Comparison of ENCODE assay signal across 8 cellular contexts in the genomic region with DNA sequence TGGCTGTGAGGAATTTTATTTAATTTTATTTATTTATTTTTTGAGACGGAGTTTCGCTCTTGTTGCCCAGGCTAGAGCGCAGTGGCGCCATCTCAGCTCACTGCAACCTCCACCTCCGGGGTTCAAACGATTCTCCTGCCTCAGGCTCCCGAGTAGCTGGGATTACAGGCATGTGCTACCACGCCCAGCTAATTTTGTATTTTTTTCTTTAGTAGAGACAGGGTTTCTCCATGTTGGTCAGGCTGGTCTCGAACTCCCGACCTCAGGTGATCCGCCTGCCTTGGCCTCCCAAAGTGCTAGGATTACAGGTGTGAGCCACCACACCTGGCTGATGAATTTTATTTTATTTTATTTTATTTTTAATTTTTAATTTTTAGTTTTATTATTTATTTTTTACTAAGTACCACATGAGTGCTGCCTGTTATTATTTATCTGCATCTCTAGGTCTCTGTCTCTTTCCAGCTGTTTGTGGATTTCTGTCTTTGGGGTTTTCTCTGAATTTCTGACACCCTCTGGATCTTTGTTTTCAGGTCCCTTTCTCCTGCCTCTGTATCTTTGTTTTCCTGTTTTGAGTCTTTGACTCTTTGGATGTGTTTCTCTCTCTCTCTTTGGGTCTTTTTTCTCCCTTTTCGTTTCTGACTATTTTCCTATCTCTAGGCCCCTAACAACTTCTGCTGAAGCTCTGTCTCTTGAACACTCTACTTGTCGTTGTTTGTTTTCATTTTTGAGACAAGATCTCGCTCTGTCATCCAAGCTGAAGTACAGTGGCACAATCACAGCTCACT. TPM values are rescaled to one million over a fixed set of nuclear protein-coding genes. Genes with fewer than 3 reads are reported as not detected.
A peak's percentile ranks its signal among the peaks of the same experiment; 100 is the strongest.
DNase-seq lines count a peak whose midpoint lies in the region; ATAC-seq and TF ChIP-seq lines count a peak whose summit lies in the region.
"Not testable (repeated sequence)": the region's sequence is repeated elsewhere in the genome, so short reads cannot be mapped to it uniquely, and the experiment has no call there.

No MANE protein-coding gene starts in this region.

- not testable (repeated sequence) for H3K4me1 ChIP-seq in CD4-positive, CD25-positive, alpha-beta regulatory T cell (ENCODE audit: control insufficient read depth, insufficient read depth, low read length, poor library complexity, severe bottlenecking); osteoblast (ENCODE audit: insufficient read depth, low read length)
- peaks cover 16% of the 10 kb centered on the region for H3K4me1 ChIP-seq in HEK293 (ENCODE audit: control insufficient read depth, insufficient read depth, low read length)

- H3K4me1 Mint-ChIP-seq in CD4-positive, CD25-positive, alpha-beta regulatory T cell; T-helper 2 cell treated with Interferon-gamma antibody and Interleukin-4, amounts not matched to agents 5 μg/mL and 100 μg/mL, for 36 hours (ENCODE audit: low read depth); activated T-cell treated with anti-CD3 and anti-CD28 coated beads, Interleukin-2, amount 50 U/mL, for 72 hours (ENCODE audit: low read depth); activated naive CD8-positive, alpha-beta T cell treated with anti-CD3 and anti-CD28 coated beads for 36 hours; effector memory CD8-positive, alpha-beta T cell (ENCODE audit: low read depth in 2 of 2): not testable (repeated sequence)

- H3K4me2 ChIP-seq in osteoblast (ENCODE audit: insufficient read depth, low read length) = not testable (repeated sequence)

- not testable (repeated sequence) for H4K20me1 ChIP-seq in osteoblast (ENCODE audit: insufficient read depth, low read length)

- TF ChIP-seq CTCF in HEK293 (tag by site-specific recombination; IDR thresholded peaks at IDR 0.05); osteoblast (IDR thresholded peaks at IDR 0.05; ENCODE audit: extremely low read depth, low read depth, low read length): not testable (repeated sequence)

- H2AFZ ChIP-seq in osteoblast (ENCODE audit: low read length) = not testable (repeated sequence)

- DNase-seq in CD4-positive, CD25-positive, alpha-beta regulatory T cell; T-helper 2 cell treated with Interferon-gamma antibody and Interleukin-4, amounts not matched to agents 5 μg/mL and 100 μg/mL, for 36 hours (ENCODE audit: low spot score); activated T-cell treated with anti-CD3 and anti-CD28 coated beads, Interleukin-2, amount 50 U/mL, for 72 hours; activated naive CD8-positive, alpha-beta T cell treated with anti-CD3 and anti-CD28 coated beads for 36 hours; effector memory CD8-positive, alpha-beta T cell: not testable (repeated sequence)
- DNase-seq in Right ventricle myocardium inferior (ENCODE audit: missing footprints) (peak; percentile 60), osteoblast (ENCODE audit: insufficient read length, low spot score, missing footprints) (peak; percentile 72)

- not testable (repeated sequence) for H3K4me3 ChIP-seq in CD4-positive, CD25-positive, alpha-beta regulatory T cell (ENCODE audit: low read depth, low read length); HEK293 (ENCODE audit: low read depth, low read length); osteoblast (ENCODE audit: insufficient read depth, low read length)

- H3K27ac ChIP-seq in CD4-positive, CD25-positive, alpha-beta regulatory T cell (ENCODE audit: insufficient read depth, low read length, poor library complexity, severe bottlenecking); HEK293 (ENCODE audit: extremely low read depth, low read depth, low read length); osteoblast (ENCODE audit: low read depth, low read length): not testable (repeated sequence)

- H3K27me3 ChIP-seq in CD4-positive, CD25-positive, alpha-beta regulatory T cell (ENCODE audit: control insufficient read depth, insufficient read depth, low read length); osteoblast (ENCODE audit: insufficient read depth, low read length): not testable (repeated sequence)

- H3K27me3 Mint-ChIP-seq in CD4-positive, CD25-positive, alpha-beta regulatory T cell; T-helper 2 cell treated with Interferon-gamma antibody and Interleukin-4, amounts not matched to agents 5 μg/mL and 100 μg/mL, for 36 hours (ENCODE audit: low read depth); activated T-cell treated with anti-CD3 and anti-CD28 coated beads, Interleukin-2, amount 50 U/mL, for 72 hours (ENCODE audit: low read depth); activated naive CD8-positive, alpha-beta T cell treated with anti-CD3 and anti-CD28 coated beads for 36 hours; effector memory CD8-positive, alpha-beta T cell: not testable (repeated sequence)

- not testable (repeated sequence) for H3K9me3 ChIP-seq in CD4-positive, CD25-positive, alpha-beta regulatory T cell (ENCODE audit: control insufficient read depth in 2 of 2, low read length in 2 of 2); HEK293 (ENCODE audit: control insufficient read depth, insufficient read depth, low read depth, low read length); osteoblast (ENCODE audit: low read depth, low read length)

- not testable (repeated sequence) for H3K9me3 Mint-ChIP-seq in CD4-positive, CD25-positive, alpha-beta regulatory T cell; T-helper 2 cell treated with Interferon-gamma antibody and Interleukin-4, amounts not matched to agents 5 μg/mL and 100 μg/mL, for 36 hours; activated T-cell treated with anti-CD3 and anti-CD28 coated beads, Interleukin-2, amount 50 U/mL, for 72 hours; activated naive CD8-positive, alpha-beta T cell treated with anti-CD3 and anti-CD28 coated beads for 36 hours; effector memory CD8-positive, alpha-beta T cell

- peak overlapping the region in 2 of 3 donors; percentile 67 to 74 for H3K27ac Mint-ChIP-seq in CD4-positive, CD25-positive, alpha-beta regulatory T cell
- peak overlapping the region; percentile 1 for H3K27ac Mint-ChIP-seq in T-helper 2 cell treated with Interferon-gamma antibody and Interleukin-4, amounts not matched to agents 5 μg/mL and 100 μg/mL, for 36 hours
- peak overlapping the region; percentile 43 for H3K27ac Mint-ChIP-seq in activated T-cell treated with anti-CD3 and anti-CD28 coated beads, Interleukin-2, amount 50 U/mL, for 72 hours
- peak overlapping the region; percentile 1 for H3K27ac Mint-ChIP-seq in activated naive CD8-positive, alpha-beta T cell treated with anti-CD3 and anti-CD28 coated beads for 36 hours
- peak overlapping the region; percentile 2 to 5 for H3K27ac Mint-ChIP-seq in effector memory CD8-positive, alpha-beta T cell

- POLR2A ChIA-PET in HEK293 (lab: Yijun Ruan, JAX) = interaction anchor here (0.8 to 5.2 kb wide), 12 partner anchors 14 to 198 kb away, joined by 3 to 61 read pairs (median 4); a partner anchor contains a TSS

- intact Hi-C loops in Right ventricle myocardium inferior (cut with DNase I) = not testable (repeated sequence)

- peaks cover 17% of the 10 kb centered on the region for H3K36me3 ChIP-seq in CD4-positive, CD25-positive, alpha-beta regulatory T cell (ENCODE audit: control insufficient read depth, insufficient read depth, low read length)
- H3K36me3 ChIP-seq in HEK293 (ENCODE audit: control insufficient read depth in 2 of 2, insufficient read depth in 1 of 2, low read length in 2 of 2) = peaks cover 12 to 19% of the 10 kb centered on the region in 2 experiments; a peak in 2 of 3 replicates
- peaks cover 33% of the 10 kb centered on the region for H3K36me3 ChIP-seq in osteoblast (ENCODE audit: insufficient read depth, low read length)

- H3K79me2 ChIP-seq in osteoblast (ENCODE audit: insufficient read depth, low read length) = not testable (repeated sequence)

- peaks cover 25% of the 10 kb centered on the region for H3K36me3 Mint-ChIP-seq in CD4-positive, CD25-positive, alpha-beta regulatory T cell
- H3K36me3 Mint-ChIP-seq in T-helper 2 cell treated with Interferon-gamma antibody and Interleukin-4, amounts not matched to agents 5 μg/mL and 100 μg/mL, for 36 hours (ENCODE audit: low read depth) = peaks cover 19% of the 10 kb centered on the region
- peaks cover 15 to 26% of the 10 kb centered on the region in 2 donors for H3K36me3 Mint-ChIP-seq in activated T-cell treated with anti-CD3 and anti-CD28 coated beads, Interleukin-2, amount 50 U/mL, for 72 hours (ENCODE audit: insufficient read depth in 2 of 2)
- H3K36me3 Mint-ChIP-seq in activated naive CD8-positive, alpha-beta T cell treated with anti-CD3 and anti-CD28 coated beads for 36 hours = peaks cover 32% of the 10 kb centered on the region
- peaks cover 46% of the 10 kb centered on the region for H3K36me3 Mint-ChIP-seq in effector memory CD8-positive, alpha-beta T cell (ENCODE audit: insufficient read depth)

- H3K4me3 Mint-ChIP-seq in CD4-positive, CD25-positive, alpha-beta regulatory T cell = peak overlapping the region in 1 of 4 donors; percentile 66
- H3K4me3 Mint-ChIP-seq in T-helper 2 cell treated with Interferon-gamma antibody and Interleukin-4, amounts not matched to agents 5 μg/mL and 100 μg/mL, for 36 hours; activated T-cell treated with anti-CD3 and anti-CD28 coated beads, Interleukin-2, amount 50 U/mL, for 72 hours; activated naive CD8-positive, alpha-beta T cell treated with anti-CD3 and anti-CD28 coated beads for 36 hours; effector memory CD8-positive, alpha-beta T cell: not testable (repeated sequence)

- CTCF ChIA-PET in HEK293 (lab: Yijun Ruan, JAX) = interaction anchor here (0.7 to 11.0 kb wide), 9 partner anchors 10 to 204 kb away, joined by 3 to 236 read pairs (median 7); a partner anchor contains a TSS

- not testable (repeated sequence) for ATAC-seq in CD4-positive, CD25-positive, alpha-beta regulatory T cell (ENCODE audit: low read depth in 2 of 2); activated T-cell treated with anti-CD3 and anti-CD28 coated beads, Interleukin-2, amount 50 U/mL, for 72 hours (replicated peaks in 1 of 2); effector memory CD8-positive, alpha-beta T cell (replicated peaks); Right ventricle myocardium inferior

RNA-seq across cellular contexts. Expression of a gene that starts 23.4 kb away (rescaled TPM):
- total RNA-seq in CD4-positive, CD25-positive, alpha-beta regulatory T cell = 115 TPM
- 10 to 100 TPM; 20.7 to 32.0 (median 26.7) TPM for polyA plus RNA-seq in CD4-positive, CD25-positive, alpha-beta regulatory T cell
- total RNA-seq in activated T-cell treated with anti-CD3 and anti-CD28 coated beads, Interleukin-2, amount 50 U/mL, for 72 hours = 100 to 1,000 TPM; 164 to 195 TPM
- total RNA-seq in activated naive CD8-positive, alpha-beta T cell treated with anti-CD3 and anti-CD28 coated beads for 36 hours = 100 to 1,000 TPM in 1 of 2 experiments, 10 to 100 TPM in 1; 99.3 to 102 TPM
- total RNA-seq in Right ventricle myocardium inferior = 324 TPM
- total RNA-seq in osteoblast = 13.6 and 16.6 TPM in 2 replicates

RNA-seq across cellular contexts. Expression of a gene that starts 47.9 kb away (rescaled TPM):
- 195 TPM for total RNA-seq in CD4-positive, CD25-positive, alpha-beta regulatory T cell
- polyA plus RNA-seq in CD4-positive, CD25-positive, alpha-beta regulatory T cell = 100 to 1,000 TPM; 120 to 172 (median 151) TPM
- total RNA-seq in activated T-cell treated with anti-CD3 and anti-CD28 coated beads, Interleukin-2, amount 50 U/mL, for 72 hours = 100 to 1,000 TPM; 145 to 152 TPM
- 10 to 100 TPM; 71.1 to 74.5 TPM for total RNA-seq in activated naive CD8-positive, alpha-beta T cell treated with anti-CD3 and anti-CD28 coated beads for 36 hours
- total RNA-seq in Right ventricle myocardium inferior (20.6 TPM), osteoblast (16.3 and 18.9 TPM in 2 replicates)

Comparison
In these comparisons a context has a peak if more than half of its experiments do, and no peak if none do; other contexts are left out.
1. H3K27ac Mint-ChIP-seq: peak in every context shown above with its lines; median percentile 70 in CD4-positive, CD25-positive, alpha-beta regulatory T cell; 43 in activated T-cell treated with anti-CD3 and anti-CD28 coated beads, Interleukin-2, amount 50 U/mL, for 72 hours; 4 in effector memory CD8-positive, alpha-beta T cell; 1 in T-helper 2 cell treated with Interferon-gamma antibody and Interleukin-4, amounts not matched to agents 5 μg/mL and 100 μg/mL, for 36 hours; 1 in activated naive CD8-positive, alpha-beta T cell treated with anti-CD3 and anti-CD28 coated beads for 36 hours.